ENCODE assay signal across 14 cellular contexts in genomic region chr5:25489834-25490538, GRCh38.
DNase-seq lines count a peak whose midpoint lies in the region; ATAC-seq and TF ChIP-seq lines count a peak whose summit lies in the region.
"Had no signal": no experiment of that assay in that cellular context is flagged by ENCODE, and none has a peak within 500 bp of the region (broad histone marks: within the 10 kb centered on the region; RNA-seq: fewer than 3 reads in every experiment).

No MANE protein-coding gene starts in this region.

- ATAC-seq in HG02973 (IDR thresholded peaks at IDR 0.05; ENCODE audit: unreplicated experiment) (no peak), SK-N-SH treated with all-trans-retinoic acid at 6 μM for 48 hours (no peak)
- ATAC-seq: activated CD8-positive, alpha-beta T cell treated with anti-CD3 and anti-CD28 coated beads for 36 hours; natural killer cell had no signal

- H2AFZ ChIP-seq in Karpas-422 (ENCODE audit: low read length) (peak overlapping the region; percentile 41; the same call in 1 of the 2 replicates), PC-9 (no peak overlapping the region), smooth muscle cell (ENCODE audit: low read depth) (no peak overlapping the region)

- WGBS in smooth muscle cell (ENCODE audit: low lambda C conversion rate), result 60% methylated on average over 6 of the region's 6 CpGs
- WGBS in sigmoid colon, 2 donors, result 70 to 80% methylated on average over 6 of the region's 6 CpGs

- no peaks in the 10 kb centered on the region for H4K20me1 ChIP-seq in Karpas-422 (ENCODE audit: insufficient read depth, low read depth, low read length)
- no peaks in the 10 kb centered on the region for H4K20me1 ChIP-seq in PC-9 (ENCODE audit: insufficient read depth)
- H4K20me1 ChIP-seq in smooth muscle cell (ENCODE audit: low read depth), result no peaks in the 10 kb centered on the region

- POLR2A ChIA-PET in PC-9 (lab: Charles Lee; ENCODE audit: unreplicated experiment), result interaction anchor here (0.6 kb wide), 1 partner anchor 737 kb away, joined by 3 read pairs; no protein-coding TSS in a partner anchor

- no peak overlapping the region for H3K4me3 ChIP-seq in Karpas-422 (ENCODE audit: low read length)
- no peak overlapping the region for H3K4me3 ChIP-seq in PC-9
- no peak overlapping the region for H3K4me3 ChIP-seq in epithelial cell of esophagus (ENCODE audit: low read length)
- H3K4me3 ChIP-seq in smooth muscle cell, result no peak overlapping the region
- no peak overlapping the region for H3K4me3 ChIP-seq in sigmoid colon

- no peak overlapping the region for H3K27ac ChIP-seq in Karpas-422 (ENCODE audit: low read length)
- H3K27ac ChIP-seq in PC-9, result no peak overlapping the region
- H3K27ac ChIP-seq in smooth muscle cell (ENCODE audit: low read depth), result no peak overlapping the region
- H3K27ac ChIP-seq in sigmoid colon, result no peak overlapping the region

- no peak overlapping the region for H3K9ac ChIP-seq in Karpas-422 (ENCODE audit: low read length)
- no peak overlapping the region for H3K9ac ChIP-seq in smooth muscle cell (ENCODE audit: low read depth)

- BruUV-seq in PC-9 (replicated peaks; lab: Mats Ljungman, UMichigan), result no TSS peak

- H3K27me3 ChIP-seq in Karpas-422 (ENCODE audit: low read length) (no peaks in the 10 kb centered on the region), PC-9 (ENCODE audit: insufficient read depth, low read depth) (no peaks in the 10 kb centered on the region), smooth muscle cell (ENCODE audit: low read depth) (no peaks in the 10 kb centered on the region), sigmoid colon (no peaks in the 10 kb centered on the region)

- DNase-seq in Karpas-422 (no peak), PC-9 (peak in 1 of 2 experiments; percentile 77), epithelial cell of esophagus (ENCODE audit: low read depth) (peak; percentile 67), smooth muscle cell (lab: John Stamatoyannopoulos, UW; ENCODE audit: unreplicated experiment) (no peak), COLO668 (lab: John Stamatoyannopoulos, UW; ENCODE audit: unreplicated experiment) (no peak), sigmoid colon (no peak)
- DNase-seq: activated CD8-positive, alpha-beta T cell treated with anti-CD3 and anti-CD28 coated beads for 36 hours; C1 segment of cervical spinal cord; KBM-7; natural killer cell; NCI-H1436; stimulated activated naive CD4-positive, alpha-beta T cell had no signal

- TF ChIP-seq CTCF in PC-9 (conservative IDR thresholded peaks at IDR 0.05), result no peak
- TF ChIP-seq CTCF in epithelial cell of esophagus (IDR thresholded peaks at IDR 0.05; ENCODE audit: insufficient read depth, low read depth, low read length, missing control alignments), result no peak
- TF ChIP-seq CTCF in smooth muscle cell (IDR thresholded peaks at IDR 0.05; ENCODE audit: borderline replicate concordance, insufficient read depth, poor library complexity, severe bottlenecking), result no peak
- no peak for TF ChIP-seq CTCF in sigmoid colon (IDR thresholded peaks at IDR 0.05)

- H3K4me1 ChIP-seq in Karpas-422 (ENCODE audit: low read length) (peaks cover 3% of the 10 kb centered on the region), PC-9 (replicated peaks; ENCODE audit: insufficient read depth) (peaks cover 5% of the 10 kb centered on the region), smooth muscle cell (ENCODE audit: low read depth) (no peaks in the 10 kb centered on the region), sigmoid colon (no peaks in the 10 kb centered on the region)

- H3K9me3 ChIP-seq in Karpas-422 (ENCODE audit: low read length) (no peaks in the 10 kb centered on the region; the same call in none of the 2 replicates), PC-9 (ENCODE audit: insufficient read depth, low read depth) (no peaks in the 10 kb centered on the region; the same call in none of the 2 replicates), smooth muscle cell (replicated peaks; ENCODE audit: low read depth) (peaks cover 3% of the 10 kb centered on the region), sigmoid colon (peaks cover 0 to 5% (median 0%) of the 10 kb centered on the region in 4 donors)

- intact Hi-C loops in PC-9 (cut with micrococcal nuclease; ENCODE audit: unreplicated experiment), result no loop called here
- intact Hi-C loops in sigmoid colon (cut with DNase I), result no loop called here

- no peak for TF ChIP-seq POLR2A in sigmoid colon (IDR thresholded peaks at IDR 0.05)

- H3K79me2 ChIP-seq in Karpas-422 (ENCODE audit: low read length) (no peaks in the 10 kb centered on the region), PC-9 (ENCODE audit: low read depth) (no peaks in the 10 kb centered on the region), smooth muscle cell (ENCODE audit: low read depth) (no peaks in the 10 kb centered on the region)

- H3F3A ChIP-seq in PC-9 (ENCODE audit: insufficient read depth, low read depth) (no peaks in the 10 kb centered on the region), smooth muscle cell (ENCODE audit: low read depth) (no peaks in the 10 kb centered on the region)

- H3K4me2 ChIP-seq in Karpas-422 (ENCODE audit: low read depth, low read length, poor library complexity, severe bottlenecking) (no peak overlapping the region), PC-9 (0 out of 2 replicates have a peak overlapping the region, but pooled peaks have one; percentile 0), smooth muscle cell (peak overlapping the region; percentile 9)

- TF ChIP-seq EP300 in sigmoid colon (IDR thresholded peaks at IDR 0.05), result no peak

- CTCF ChIA-PET in PC-9 (lab: Charles Lee), result interaction anchor here (0.7 kb wide), 1 partner anchor 1669 kb away, joined by 3 read pairs; no protein-coding TSS in a partner anchor

- H3K36me3 ChIP-seq in Karpas-422 (ENCODE audit: insufficient read depth, low read length) (no peaks in the 10 kb centered on the region), PC-9 (ENCODE audit: low read depth) (no peaks in the 10 kb centered on the region; the same call in 1 of the 2 replicates), smooth muscle cell (ENCODE audit: low read depth) (no peaks in the 10 kb centered on the region), sigmoid colon (no peaks in the 10 kb centered on the region)

- H3K9me2 ChIP-seq in Karpas-422 (replicated peaks; ENCODE audit: insufficient read depth, low read length), result no peaks in the 10 kb centered on the region
- H3K9me2 ChIP-seq in PC-9 (ENCODE audit: insufficient read depth), result peaks cover 7% of the 10 kb centered on the region; the same call in 1 of the 2 replicates

TF ChIP-seq in SK-N-SH treated with all-trans-retinoic acid at 6 μM for 48 hours, 23 proteins besides CTCF, POLR2A, EP300 and RAD21:
- TF ChIP-seq ZNF8 (CRISPR knock-in tag; IDR thresholded peaks at IDR 0.05) (no peak), CREB5 (CRISPR knock-in tag; IDR thresholded peaks at IDR 0.05; ENCODE audit: low read depth) (no peak), PPARA (CRISPR knock-in tag; IDR thresholded peaks at IDR 0.05; ENCODE audit: borderline replicate concordance) (no peak), ZC3H10 (CRISPR knock-in tag; IDR thresholded peaks at IDR 0.05) (no peak), TOX (CRISPR knock-in tag; IDR thresholded peaks at IDR 0.05; ENCODE audit: borderline replicate concordance) (no peak), ESRRG (CRISPR knock-in tag; IDR thresholded peaks at IDR 0.05) (no peak), ARNTL (CRISPR knock-in tag; IDR thresholded peaks at IDR 0.05; ENCODE audit: borderline replicate concordance, low read depth) (no peak), SNAI2 (CRISPR knock-in tag; IDR thresholded peaks at IDR 0.05) (no peak), CSDC2 (CRISPR knock-in tag; IDR thresholded peaks at IDR 0.05) (no peak), GLIS3 (CRISPR knock-in tag; IDR thresholded peaks at IDR 0.05) (no peak), ZFP3 (CRISPR knock-in tag; IDR thresholded peaks at IDR 0.05) (no peak)
